Comparison of ENCODE assay signal across 24 cellular contexts in genomic region chr4:20512980-20513379, GRCh38.
"Had no signal": no experiment of that assay in that cellular context is flagged by ENCODE, and none has a peak within 500 bp of the region (broad histone marks: within the 10 kb centered on the region; RNA-seq: fewer than 3 reads in every experiment).

No MANE protein-coding gene starts in this region.

- FAIRE-seq: colon had no signal

- H3K4me3 Mint-ChIP-seq: activated CD8-positive, alpha-beta T cell treated with anti-CD3 and anti-CD28 coated beads, Interleukin-2, amount 10 ng/mL, durations not matched to agents 7 days and 5 days; activated naive CD8-positive, alpha-beta T cell treated with anti-CD3 and anti-CD28 coated beads, Interleukin-2, amount 50 U/mL, for 24 hours; T-helper 1 cell treated with Interleukin-12 subunit alpha and Interleukin-12 subunit beta and Interleukin-4 antibody, amounts not matched to agents 30 μg/mL and 1 μg/mL, for 36 hours; WTC11 had no signal

- DNase-seq: activated CD4-positive, alpha-beta T cell treated with anti-CD3 and anti-CD28 coated beads for 48 hours; activated CD4-positive, alpha-beta T cell treated with anti-CD3 and anti-CD28 coated beads, Interleukin-2, amount 50 U/mL, for 4 hours; activated CD4-positive, CD25-positive, alpha-beta regulatory T cell treated with anti-CD3 and anti-CD28 coated beads, Interleukin-2, amount 50 U/mL, for 72 hours; activated CD8-positive, alpha-beta memory T cell treated with anti-CD3 and anti-CD28 coated beads, Interleukin-2, amount 50 U/mL, for 48 hours; activated CD8-positive, alpha-beta T cell treated with anti-CD3 and anti-CD28 coated beads, Interleukin-2, amount 10 ng/mL, durations not matched to agents 7 days and 5 days; activated effector memory CD4-positive, alpha-beta T cell treated with anti-CD3 and anti-CD28 coated beads, Interleukin-2, amount 50 U/mL, for 16 hours; activated naive CD4-positive, alpha-beta T cell treated with Interleukin-2 at 50 U/mL for 16 hours; activated naive CD8-positive, alpha-beta T cell treated with anti-CD3 and anti-CD28 coated beads, Interleukin-2, amount 50 U/mL, for 24 hours; activated T-cell treated with anti-CD3 and anti-CD28 coated beads, Interleukin-2, amount 50 U/mL, for 1 hour; amygdala; brain microvascular endothelial cell; cerebellar nuclear complex; KG1; NCI-H1048; NCI-H1694; NCI-H2171; NCI-H446 treated with DMSO at 0.1 percent for 48 hours; NCI-H524 treated with DMSO at 0.1 percent for 48 hours; NCI-H82; PC-9 had no signal

- H3K36me3 ChIP-seq: brain microvascular endothelial cell had no signal

- H3K9me3 Mint-ChIP-seq: activated naive CD4-positive, alpha-beta T cell treated with anti-CD3 and anti-CD28 coated beads, Interleukin-2, amount 50 U/mL, for 72 hours; activated naive CD8-positive, alpha-beta T cell treated with anti-CD3 and anti-CD28 coated beads, Interleukin-2, amount 50 U/mL, for 24 hours; T-helper 1 cell treated with Interleukin-12 subunit alpha and Interleukin-12 subunit beta and Interleukin-4 antibody, amounts not matched to agents 30 μg/mL and 1 μg/mL, for 36 hours; WTC11 had no signal

- H3K27me3 Mint-ChIP-seq: activated naive CD8-positive, alpha-beta T cell treated with anti-CD3 and anti-CD28 coated beads, Interleukin-2, amount 50 U/mL, for 24 hours had no signal

- H3K27ac Mint-ChIP-seq: activated CD8-positive, alpha-beta T cell treated with anti-CD3 and anti-CD28 coated beads, Interleukin-2, amount 10 ng/mL, durations not matched to agents 7 days and 5 days; activated naive CD4-positive, alpha-beta T cell treated with anti-CD3 and anti-CD28 coated beads, Interleukin-2, amount 50 U/mL, for 72 hours; activated naive CD8-positive, alpha-beta T cell treated with anti-CD3 and anti-CD28 coated beads, Interleukin-2, amount 50 U/mL, for 24 hours; T-helper 1 cell treated with Interleukin-12 subunit alpha and Interleukin-12 subunit beta and Interleukin-4 antibody, amounts not matched to agents 30 μg/mL and 1 μg/mL, for 36 hours; WTC11 had no signal

- H3K4me1 Mint-ChIP-seq: activated naive CD8-positive, alpha-beta T cell treated with anti-CD3 and anti-CD28 coated beads, Interleukin-2, amount 50 U/mL, for 24 hours; WTC11 had no signal

- H3K27ac ChIP-seq: brain microvascular endothelial cell, PC-9 had no signal

- H3K4me3 ChIP-seq: PC-9 had no signal

- H3K36me3 Mint-ChIP-seq: activated naive CD4-positive, alpha-beta T cell treated with anti-CD3 and anti-CD28 coated beads, Interleukin-2, amount 50 U/mL, for 72 hours; WTC11 had no signal

- H3K27me3 ChIP-seq: brain microvascular endothelial cell had no signal

- ATAC-seq: activated CD8-positive, alpha-beta T cell treated with anti-CD3 and anti-CD28 coated beads, Interleukin-2, amount 10 ng/mL, durations not matched to agents 7 days and 5 days; activated naive CD4-positive, alpha-beta T cell treated with anti-CD3 and anti-CD28 coated beads, Interleukin-2, amount 50 U/mL, for 72 hours; activated naive CD8-positive, alpha-beta T cell treated with anti-CD3 and anti-CD28 coated beads, Interleukin-2, amount 50 U/mL, for 24 hours; WTC11 had no signal

- H3K4me2 ChIP-seq: PC-9 had no signal

- H2AFZ ChIP-seq: PC-9 had no signal
